ENCODE assay signal across 18 cellular contexts in genomic region chr2:70726947-70727725, GRCh38. TPM values are rescaled to one million over a fixed set of nuclear protein-coding genes. Genes with fewer than 3 reads are reported as not detected.
DNase-seq lines count a peak whose midpoint lies in the region; ATAC-seq, FAIRE-seq and TF ChIP-seq lines count a peak whose summit lies in the region.
"Had no signal": no experiment of that assay in that cellular context is flagged by ENCODE, and none has a peak within 500 bp of the region (broad histone marks: within the 10 kb centered on the region; RNA-seq: fewer than 3 reads in every experiment).

No MANE protein-coding gene starts in this region.

- no peak overlapping the region for H3K4me3 Mint-ChIP-seq in nephron progenitor cell
- H3K4me3 Mint-ChIP-seq: activated CD4-positive, alpha-beta memory T cell treated with anti-CD3 and anti-CD28 coated beads for 36 hours; activated T-helper 1 cell treated with anti-CD3 and anti-CD28 coated beads, Interleukin-12 subunit alpha, Interleukin-12 subunit beta, Interleukin-2, Interleukin-4 antibody, amounts not matched to agents 30 ng/mL and 10 ng/mL and 1 ng/mL, durations not matched to agents 14 hours and 24 hours and 36 hours; CD14-positive monocyte; dendritic cell treated with granulocyte-macrophage colony-stimulating factor and Interleukin-4, amounts not matched to agents 40 ng/mL and 50 ng/mL, for 4 days had no signal

- H3K9me3 Mint-ChIP-seq in nephron progenitor cell = no peaks in the 10 kb centered on the region
- H3K9me3 Mint-ChIP-seq: activated CD4-positive, alpha-beta memory T cell treated with anti-CD3 and anti-CD28 coated beads for 36 hours; activated T-helper 1 cell treated with anti-CD3 and anti-CD28 coated beads, Interleukin-12 subunit alpha, Interleukin-12 subunit beta, Interleukin-2, Interleukin-4 antibody, amounts not matched to agents 30 ng/mL and 10 ng/mL and 1 ng/mL, durations not matched to agents 14 hours and 24 hours and 36 hours; dendritic cell treated with granulocyte-macrophage colony-stimulating factor and Interleukin-4, amounts not matched to agents 40 ng/mL and 50 ng/mL, for 4 days had no signal

- intact Hi-C loops in right cardiac atrium (cut with DNase I) = no loop called here

- peaks cover 40% of the 10 kb centered on the region for H3K4me1 Mint-ChIP-seq in nephron progenitor cell
- H3K4me1 Mint-ChIP-seq: CD14-positive monocyte had no signal

- DNase-seq in EH (ENCODE audit: low read depth) (peak; percentile 23), HTR-8/SVneo (ENCODE audit: insufficient read length, low spot score) (peak; percentile 47), bronchial epithelial cell (ENCODE audit: low read depth) (peak; percentile 90), myocyte (ENCODE audit: low read depth) (peak; percentile 5), T-helper 9 cell (no peak), tibial nerve (ENCODE audit: low spot score in 2 of 2) (no peak), nephron progenitor cell (no peak), right cardiac atrium (no peak)
- DNase-seq: activated CD4-positive, alpha-beta memory T cell treated with anti-CD3 and anti-CD28 coated beads for 36 hours; amniotic stem cell; foreskin fibroblast; NCI-H2171; stimulated activated CD4-positive, alpha-beta T cell treated with anti-CD3 and anti-CD28 coated beads, Interleukin-12 subunit alpha, Interleukin-12 subunit beta, amount 100 ng/mL, for 4 hours had no signal

- FAIRE-seq in HTR-8/SVneo (lab: Jason Lieb, UNC) (no peak), bronchial epithelial cell (lab: Jason Lieb, UNC) (no peak)

- H3K4me1 ChIP-seq in tibial nerve = no peaks in the 10 kb centered on the region
- H3K4me1 ChIP-seq in right cardiac atrium (ENCODE audit: control insufficient read depth, insufficient read depth, low read length) = no peaks in the 10 kb centered on the region
- H3K4me1 ChIP-seq: suprapubic skin had no signal

- WGBS in tibial nerve, 2 donors = 76 to 81% methylated on average over 11 of the region's 11 CpGs
- 67% methylated on average over 11 of the region's 11 CpGs for WGBS in right cardiac atrium

- no peak overlapping the region for H3K27ac ChIP-seq in tibial nerve
- no peak overlapping the region for H3K27ac ChIP-seq in right cardiac atrium (ENCODE audit: low read length)
- H3K27ac ChIP-seq: suprapubic skin had no signal

- no peaks in the 10 kb centered on the region for H3K36me3 Mint-ChIP-seq in nephron progenitor cell (ENCODE audit: low read depth)
- H3K36me3 Mint-ChIP-seq: activated CD4-positive, alpha-beta memory T cell treated with anti-CD3 and anti-CD28 coated beads for 36 hours; CD14-positive monocyte had no signal

- no peaks in the 10 kb centered on the region for H3K9me3 ChIP-seq in tibial nerve
- H3K9me3 ChIP-seq in right cardiac atrium (ENCODE audit: control insufficient read depth, low read length) = no peaks in the 10 kb centered on the region
- H3K9me3 ChIP-seq: suprapubic skin had no signal

- no peak for TF ChIP-seq POLR2A in tibial nerve (IDR thresholded peaks at IDR 0.05)

- H3K27me3 ChIP-seq in bronchial epithelial cell (ENCODE audit: control insufficient read depth, insufficient read depth, low read length) (peaks cover 2% of the 10 kb centered on the region), tibial nerve (no peaks in the 10 kb centered on the region), right cardiac atrium (ENCODE audit: control insufficient read depth, insufficient read depth) (no peaks in the 10 kb centered on the region)
- H3K27me3 ChIP-seq: suprapubic skin had no signal

- no peak for ATAC-seq in right cardiac atrium

- H3K27me3 Mint-ChIP-seq in nephron progenitor cell (ENCODE audit: low read depth, poor library complexity) = no peaks in the 10 kb centered on the region
- H3K27me3 Mint-ChIP-seq: activated CD4-positive, alpha-beta memory T cell treated with anti-CD3 and anti-CD28 coated beads for 36 hours; dendritic cell treated with granulocyte-macrophage colony-stimulating factor and Interleukin-4, amounts not matched to agents 40 ng/mL and 50 ng/mL, for 4 days had no signal

- TF ChIP-seq CTCF in bronchial epithelial cell (IDR thresholded peaks at IDR 0.05; ENCODE audit: insufficient read depth, low read length, severe bottlenecking) (no peak), tibial nerve (IDR thresholded peaks at IDR 0.05) (no peak), nephron progenitor cell (IDR thresholded peaks at IDR 0.05) (no peak)

- no peak overlapping the region for H3K27ac Mint-ChIP-seq in nephron progenitor cell
- H3K27ac Mint-ChIP-seq: activated CD4-positive, alpha-beta memory T cell treated with anti-CD3 and anti-CD28 coated beads for 36 hours; activated T-helper 1 cell treated with anti-CD3 and anti-CD28 coated beads, Interleukin-12 subunit alpha, Interleukin-12 subunit beta, Interleukin-2, Interleukin-4 antibody, amounts not matched to agents 30 ng/mL and 10 ng/mL and 1 ng/mL, durations not matched to agents 14 hours and 24 hours and 36 hours; dendritic cell treated with granulocyte-macrophage colony-stimulating factor and Interleukin-4, amounts not matched to agents 40 ng/mL and 50 ng/mL, for 4 days had no signal

- TF ChIP-seq EP300 in tibial nerve (IDR thresholded peaks at IDR 0.05) = no peak

- H3K36me3 ChIP-seq in bronchial epithelial cell (ENCODE audit: control insufficient read depth, insufficient read depth, low read length) (no peaks in the 10 kb centered on the region), tibial nerve (no peaks in the 10 kb centered on the region)
- H3K36me3 ChIP-seq: suprapubic skin had no signal

- H3K4me3 ChIP-seq in bronchial epithelial cell (ENCODE audit: low read depth, low read length) (no peak overlapping the region), tibial nerve (no peak overlapping the region), right cardiac atrium (ENCODE audit: low read length) (no peak overlapping the region)
- H3K4me3 ChIP-seq: suprapubic skin had no signal

RNA-seq across cellular contexts. Expression of gene ADD2, which starts 40.9 kb away (rescaled TPM):
- total RNA-seq in bronchial epithelial cell (not detected in 2 replicates), myocyte (not detected in 2 replicates), tibial nerve (1 to 10 TPM in 3 of 4 donors, under 1 TPM in 1; 0.63 to 6.0 (median 3.2) TPM), right cardiac atrium (1 to 10 TPM in 1 of 4 donors, under 1 TPM in 3; 0.40 to 1.3 (median 0.60) TPM)
- not detected for polyA plus RNA-seq in myocyte (2012)
- 0.45 TPM for polyA plus RNA-seq in right cardiac atrium
- total RNA-seq: osteocyte had no signal

Comparison
In these comparisons a context has a peak if more than half of its experiments do, and no peak if none do; other contexts are left out.
1. DNase-seq: peak in EH (single experiment), HTR-8/SVneo (single experiment), bronchial epithelial cell (single experiment) and myocyte (single experiment); none in T-helper 9 cell (single experiment), tibial nerve (0 of 2), nephron progenitor cell (single experiment) and right cardiac atrium (0 of 3).